In genomic region chr15:41571948-41572347, GRCh38 we compare ENCODE assay signal across 24 cellular contexts. TPM values are rescaled to one million over a fixed set of nuclear protein-coding genes. Genes with fewer than 3 reads are reported as not detected.
"Had no signal": no experiment of that assay in that cellular context is flagged by ENCODE, and none has a peak within 500 bp of the region (broad histone marks: within the 10 kb centered on the region; RNA-seq: fewer than 3 reads in every experiment).

No MANE protein-coding gene starts in this region.

- H3K4me1 Mint-ChIP-seq: natural killer cell had no signal

- H3K4me1 ChIP-seq: foreskin keratinocyte, gastroesophageal sphincter, pancreas, prostate gland, sigmoid colon, transverse colon, vagina had no signal

- H3K9me3 Mint-ChIP-seq: natural killer cell; stimulated activated effector memory CD8-positive, alpha-beta T cell treated with anti-CD3 and anti-CD28 coated beads, Interleukin-12 subunit alpha, Interleukin-12 subunit beta, amount 100 ng/mL, for 72 hours had no signal

- H3K27ac ChIP-seq: esophagus muscularis mucosa, foreskin keratinocyte, gastroesophageal sphincter, heart left ventricle, hepatocyte, lower lobe of right lung, neutrophil, pancreas, prostate gland, right atrium auricular region, sigmoid colon, transverse colon, vagina had no signal

- H3K27ac Mint-ChIP-seq: natural killer cell; stimulated activated effector memory CD8-positive, alpha-beta T cell treated with anti-CD3 and anti-CD28 coated beads, Interleukin-12 subunit alpha, Interleukin-12 subunit beta, amount 100 ng/mL, for 72 hours had no signal

- H3K4me3 ChIP-seq: esophagus muscularis mucosa, gastroesophageal sphincter, heart left ventricle, hepatocyte, lower lobe of right lung, pancreas, prostate gland, right atrium auricular region, sigmoid colon, transverse colon, vagina had no signal

- H3K9me3 ChIP-seq: esophagus muscularis mucosa, gastroesophageal sphincter, heart left ventricle, lower lobe of right lung, neutrophil, pancreas, prostate gland, right atrium auricular region, sigmoid colon, transverse colon, vagina had no signal

- H3K4me3 Mint-ChIP-seq: natural killer cell; stimulated activated effector memory CD8-positive, alpha-beta T cell treated with anti-CD3 and anti-CD28 coated beads, Interleukin-12 subunit alpha, Interleukin-12 subunit beta, amount 100 ng/mL, for 72 hours had no signal

- H2AFZ ChIP-seq: hepatocyte had no signal

- H3K4me2 ChIP-seq: hepatocyte had no signal

- H3K36me3 ChIP-seq: heart left ventricle, neutrophil, pancreas, prostate gland, right atrium auricular region, transverse colon had no signal

- ATAC-seq: foreskin keratinocyte; gastroesophageal sphincter; heart left ventricle; left colon; left ventricle myocardium superior; lower lobe of right lung; natural killer cell; pancreas; stimulated activated effector memory CD8-positive, alpha-beta T cell treated with anti-CD3 and anti-CD28 coated beads, Interleukin-12 subunit alpha, Interleukin-12 subunit beta, amount 100 ng/mL, for 72 hours; stimulated activated naive CD8-positive, alpha-beta T cell treated with anti-CD3 and anti-CD28 coated beads, Interleukin-15, Interleukin-2, amounts not matched to agents 100 U/mL and 50 U/mL, for 24 hours had no signal

- H3K36me3 Mint-ChIP-seq: natural killer cell; stimulated activated effector memory CD8-positive, alpha-beta T cell treated with anti-CD3 and anti-CD28 coated beads, Interleukin-12 subunit alpha, Interleukin-12 subunit beta, amount 100 ng/mL, for 72 hours had no signal

- FAIRE-seq: colon, endothelial cell of umbilical vein, pancreas had no signal

- DNase-seq: cerebellar nuclear complex; effector CD8-positive, alpha-beta T cell; foreskin keratinocyte; heart left ventricle; left colon; left ventricle myocardium superior; lower lobe of right lung; natural killer cell; pancreas; sigmoid colon; stimulated activated CD4-positive, alpha-beta T cell treated with anti-CD3 and anti-CD28 coated beads, Interleukin-2, amount 100 ng/mL, for 24 hours; stimulated activated CD4-positive, alpha-beta T cell treated with anti-CD3 and anti-CD28 coated beads, Interleukin-4, amount 100 ng/mL, for 24 hours; stimulated activated naive CD8-positive, alpha-beta T cell treated with anti-CD3 and anti-CD28 coated beads, Interleukin-15, Interleukin-2, amounts not matched to agents 100 U/mL and 50 U/mL, for 24 hours; transverse colon had no signal

- H3K27me3 ChIP-seq: esophagus muscularis mucosa, foreskin keratinocyte, gastroesophageal sphincter, heart left ventricle, hepatocyte, neutrophil, pancreas, right atrium auricular region, sigmoid colon, transverse colon, vagina had no signal

RNA-seq across cellular contexts. Expression of gene LTK, which starts 58.3 kb away (rescaled TPM):
- total RNA-seq: foreskin keratinocyte had no signal
- polyA plus RNA-seq: foreskin keratinocyte had no signal
